1 cellular context compared by ENCODE assay signal in genomic region chr6:56624046-56624727, GRCh38.
TF ChIP-seq lines count a peak whose summit lies in the region.

No MANE protein-coding gene starts in this region.

TF ChIP-seq in liver, 16 proteins besides CTCF, POLR2A, EP300 and RAD21 (continued from another document):
- no peak for TF ChIP-seq GABPA (IDR thresholded peaks at IDR 0.05 in 1 of 2, conservative IDR thresholded peaks at IDR 0.05 in 1 of 2)
- TF ChIP-seq MAX (IDR thresholded peaks at IDR 0.05), result no peak
- no peak for TF ChIP-seq FOXA2 (IDR thresholded peaks at IDR 0.05)
- TF ChIP-seq HNF4A (conservative IDR thresholded peaks at IDR 0.05), result peak; percentile 41 to 58
- TF ChIP-seq SP1 (IDR thresholded peaks at IDR 0.05), result peak; percentile 25
- TF ChIP-seq NR2F2 (IDR thresholded peaks at IDR 0.05), result no peak
- TF ChIP-seq TAF1 (conservative IDR thresholded peaks at IDR 0.05), result no peak
